In the genomic region with DNA sequence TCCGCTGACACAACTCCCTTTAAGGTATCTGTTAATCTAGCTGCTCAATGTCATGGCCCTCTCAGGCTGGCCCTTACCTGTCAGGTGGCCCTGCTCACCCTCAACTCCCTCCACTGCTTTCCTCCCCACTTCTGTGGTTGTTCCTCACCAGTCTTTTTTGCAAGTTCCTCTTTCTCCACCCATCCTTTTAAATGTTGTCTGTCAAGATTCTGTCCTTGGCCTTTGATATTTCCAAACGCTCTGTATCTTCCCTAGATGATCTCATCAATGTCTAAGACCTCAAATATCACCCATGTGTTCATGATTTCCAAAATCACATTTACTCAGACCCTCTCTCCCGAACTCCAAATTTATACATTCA, we compare ENCODE assay signal across 14 cellular contexts. TPM values are rescaled to one million over a fixed set of nuclear protein-coding genes. Genes with fewer than 3 reads are reported as not detected.
DNase-seq lines count a peak whose midpoint lies in the region; ATAC-seq and TF ChIP-seq lines count a peak whose summit lies in the region.
"Had no signal": no experiment of that assay in that cellular context is flagged by ENCODE, and none has a peak within 500 bp of the region (broad histone marks: within the 10 kb centered on the region; RNA-seq: fewer than 3 reads in every experiment).

No MANE protein-coding gene starts in this region.

- H3K36me3 ChIP-seq in GM06990 (ENCODE audit: control insufficient read depth, insufficient read depth, low read length) (no peaks in the 10 kb centered on the region), H7 (replicated peaks; ENCODE audit: control insufficient read depth, insufficient read depth, low read length) (no peaks in the 10 kb centered on the region)
- H3K36me3 ChIP-seq: stomach had no signal

- H3K4me3 Mint-ChIP-seq in activated T-helper 2 cell treated with anti-CD3 and anti-CD28 coated beads, Interferon-gamma antibody, Interleukin-2, Interleukin-4, amounts not matched to agents 10 μg/mL and 5 μg/mL and 100 μg/mL, durations not matched to agents 14 hours and 24 hours and 36 hours (ENCODE audit: low read depth): peak overlapping the region; percentile 55
- no peak overlapping the region for H3K4me3 Mint-ChIP-seq in nephron progenitor cell

- TF ChIP-seq CTCF in GM06990 (IDR thresholded peaks at IDR 0.05; ENCODE audit: insufficient read depth, low read length, poor library complexity, severe bottlenecking): no peak
- no peak for TF ChIP-seq CTCF in NB4 (IDR thresholded peaks at IDR 0.05; ENCODE audit: low read depth, low read length)
- no peak for TF ChIP-seq CTCF in nephron progenitor cell (IDR thresholded peaks at IDR 0.05)

- H3K4me1 Mint-ChIP-seq in activated T-helper 2 cell treated with anti-CD3 and anti-CD28 coated beads, Interferon-gamma antibody, Interleukin-2, Interleukin-4, amounts not matched to agents 10 μg/mL and 5 μg/mL and 100 μg/mL, durations not matched to agents 14 hours and 24 hours and 36 hours (ENCODE audit: low read depth): peaks cover 58% of the 10 kb centered on the region
- H3K4me1 Mint-ChIP-seq in nephron progenitor cell: peaks cover 54% of the 10 kb centered on the region

- ATAC-seq in GM18858 (IDR thresholded peaks at IDR 0.05; ENCODE audit: unreplicated experiment) (no peak), HG02870 (IDR thresholded peaks at IDR 0.05; ENCODE audit: unreplicated experiment) (no peak)

- intact Hi-C loops in activated T-helper 2 cell treated with anti-CD3 and anti-CD28 coated beads, Interferon-gamma antibody, Interleukin-2, Interleukin-4, amounts not matched to agents 10 μg/mL and 5 μg/mL and 100 μg/mL, durations not matched to agents 14 hours and 24 hours and 36 hours (cut with micrococcal nuclease): loop anchor here (2.0 to 5.0 kb wide), 3 partner anchors 18 to 847 kb away; a partner anchor contains a TSS

- H3K27ac Mint-ChIP-seq in activated T-helper 2 cell treated with anti-CD3 and anti-CD28 coated beads, Interferon-gamma antibody, Interleukin-2, Interleukin-4, amounts not matched to agents 10 μg/mL and 5 μg/mL and 100 μg/mL, durations not matched to agents 14 hours and 24 hours and 36 hours: peak overlapping the region; percentile 58
- peak overlapping the region; percentile 2 for H3K27ac Mint-ChIP-seq in nephron progenitor cell

- no peaks in the 10 kb centered on the region for H3K27me3 ChIP-seq in GM06990 (replicated peaks; ENCODE audit: control insufficient read depth, insufficient read depth, low read length)
- H3K27me3 ChIP-seq in H7 (ENCODE audit: control insufficient read depth, insufficient read depth, low read length): no peaks in the 10 kb centered on the region
- H3K27me3 ChIP-seq: stomach had no signal

- H3K36me3 Mint-ChIP-seq in activated T-helper 2 cell treated with anti-CD3 and anti-CD28 coated beads, Interferon-gamma antibody, Interleukin-2, Interleukin-4, amounts not matched to agents 10 μg/mL and 5 μg/mL and 100 μg/mL, durations not matched to agents 14 hours and 24 hours and 36 hours (ENCODE audit: low read depth): peaks cover 42% of the 10 kb centered on the region
- peaks cover 32% of the 10 kb centered on the region for H3K36me3 Mint-ChIP-seq in nephron progenitor cell (ENCODE audit: low read depth)

- no peak for TF ChIP-seq POLR2A in NB4 (IDR thresholded peaks at IDR 0.05; ENCODE audit: extremely low read depth, insufficient read length)

- H3K27me3 Mint-ChIP-seq in activated T-helper 2 cell treated with anti-CD3 and anti-CD28 coated beads, Interferon-gamma antibody, Interleukin-2, Interleukin-4, amounts not matched to agents 10 μg/mL and 5 μg/mL and 100 μg/mL, durations not matched to agents 14 hours and 24 hours and 36 hours (ENCODE audit: low read depth): no peaks in the 10 kb centered on the region
- peaks cover 21% of the 10 kb centered on the region for H3K27me3 Mint-ChIP-seq in nephron progenitor cell (ENCODE audit: low read depth, poor library complexity)

- peaks cover 4% of the 10 kb centered on the region for H3K9me3 Mint-ChIP-seq in activated T-helper 2 cell treated with anti-CD3 and anti-CD28 coated beads, Interferon-gamma antibody, Interleukin-2, Interleukin-4, amounts not matched to agents 10 μg/mL and 5 μg/mL and 100 μg/mL, durations not matched to agents 14 hours and 24 hours and 36 hours
- H3K9me3 Mint-ChIP-seq in nephron progenitor cell: peaks cover 16% of the 10 kb centered on the region

- H3K4me3 ChIP-seq in GM06990 (replicated peaks; ENCODE audit: low read depth, low read length) (no peak overlapping the region), NB4 (ENCODE audit: low read depth, low read length) (peak overlapping the region; percentile 32), H7 (ENCODE audit: insufficient read depth, low read depth, low read length) (no peak overlapping the region)
- H3K4me3 ChIP-seq: stomach had no signal

- DNase-seq in GM06990 (ENCODE audit: extremely low read depth, insufficient read length): peak; percentile 31
- peak; percentile 72 for DNase-seq in NB4 (ENCODE audit: low read depth)
- DNase-seq in activated T-helper 2 cell treated with anti-CD3 and anti-CD28 coated beads, Interferon-gamma antibody, Interleukin-2, Interleukin-4, amounts not matched to agents 10 μg/mL and 5 μg/mL and 100 μg/mL, durations not matched to agents 14 hours and 24 hours and 36 hours (ENCODE audit: low spot score): no peak
- DNase-seq in nephron progenitor cell: no peak
- no peak for DNase-seq in H7
- no peak for DNase-seq in NCI-H2107 treated with DMSO at 0.1 percent for 48 hours (lab: John Stamatoyannopoulos, UW; ENCODE audit: unreplicated experiment)
- DNase-seq: activated CD8-positive, alpha-beta memory T cell treated with anti-CD3 and anti-CD28 coated beads, Interleukin-2, amount 50 U/mL, for 48 hours; DMS79 treated with DMSO at 0.1 percent for 48 hours; glutamatergic neuron; HCEC 1CT; NCI-H1930; stomach had no signal

RNA-seq across cellular contexts. Expression of a gene that starts 3.5 kb away (rescaled TPM):
- total RNA-seq in activated T-helper 2 cell treated with anti-CD3 and anti-CD28 coated beads, Interferon-gamma antibody, Interleukin-2, Interleukin-4, amounts not matched to agents 10 μg/mL and 5 μg/mL and 100 μg/mL, durations not matched to agents 14 hours and 24 hours and 36 hours: 57.3 and 60.6 TPM in 2 replicates
- total RNA-seq in H7 (2014; rRNA removed; shearing (Covaris generic)): 46.9 and 57.9 TPM in 2 replicates

Comparison
In these comparisons a context has a peak if more than half of its experiments do, and no peak if none do; other contexts are left out.
1. DNase-seq: peak in GM06990 (single experiment) and NB4 (single experiment); none in activated T-helper 2 cell treated with anti-CD3 and anti-CD28 coated beads, Interferon-gamma antibody, Interleukin-2, Interleukin-4, amounts not matched to agents 10 μg/mL and 5 μg/mL and 100 μg/mL, durations not matched to agents 14 hours and 24 hours and 36 hours (single experiment), nephron progenitor cell (single experiment), H7 (single experiment) and NCI-H2107 treated with DMSO at 0.1 percent for 48 hours (single experiment).